8 cellular contexts compared by ENCODE assay signal in genomic region chr11:78575478-78575877, GRCh38. TPM values are rescaled to one million over a fixed set of nuclear protein-coding genes. Genes with fewer than 3 reads are reported as not detected.
DNase-seq lines count a peak whose midpoint lies in the region; ATAC-seq and TF ChIP-seq lines count a peak whose summit lies in the region.

No MANE protein-coding gene starts in this region.

- H3K27me3 Mint-ChIP-seq in endodermal cell (ENCODE audit: insufficient read depth) (no peaks in the 10 kb centered on the region), osteocyte (ENCODE audit: unreplicated experiment) (peaks cover 2% of the 10 kb centered on the region)

- H3F3A ChIP-seq in PC-3 (ENCODE audit: low read length, unreplicated experiment): no peaks in the 10 kb centered on the region

- H3K4me3 Mint-ChIP-seq in endodermal cell (peak overlapping the region; percentile 98), osteocyte (ENCODE audit: unreplicated experiment) (peak overlapping the region; percentile 96)

- intact Hi-C loops in PC-3 (cut with micrococcal nuclease): no loop called here

- no peak overlapping the region for H3K27ac ChIP-seq in PC-3 (ENCODE audit: low read length)
- no peak overlapping the region for H3K27ac ChIP-seq in endodermal cell (ENCODE audit: low read depth, low read length)

- H3K4me1 ChIP-seq in PC-3 (ENCODE audit: insufficient read depth, low read length) (peaks cover 21% of the 10 kb centered on the region), endodermal cell (ENCODE audit: control insufficient read depth, insufficient read depth, low read length) (no peaks in the 10 kb centered on the region)

- CTCF ChIA-PET in PC-3 (lab: Charles Lee): interaction anchor here (1.4 to 1.5 kb wide), 2 partner anchors 11 to 525 kb away, joined by 5 to 8 read pairs; no protein-coding TSS in a partner anchor

- H3K4me2 ChIP-seq in PC-3 (ENCODE audit: low read length): peak overlapping the region; percentile 87

- H3K9me3 ChIP-seq in PC-3 (ENCODE audit: low read length) (no peaks in the 10 kb centered on the region), endodermal cell (ENCODE audit: control insufficient read depth, low read length) (no peaks in the 10 kb centered on the region)

- TF ChIP-seq CTCF in PC-3 (conservative IDR thresholded peaks at IDR 0.05; ENCODE audit: low read depth, low read length) (no peak), endodermal cell (conservative IDR thresholded peaks at IDR 0.05) (no peak), osteocyte (IDR thresholded peaks at IDR 0.05) (no peak)

- H3K9ac ChIP-seq in PC-3 (ENCODE audit: low read length): peak overlapping the region; percentile 93; the same call in 1 of the 2 replicates
- H3K9ac ChIP-seq in endodermal cell (ENCODE audit: extremely low read depth, low read length, poor library complexity, severe bottlenecking): peak overlapping the region; percentile 88

- POLR2A ChIA-PET in PC-3 (lab: Charles Lee; ENCODE audit: unreplicated experiment): no interaction called here

- H3K9me2 ChIP-seq in PC-3 (replicated peaks; ENCODE audit: low read length): no peaks in the 10 kb centered on the region

- peaks cover 10% of the 10 kb centered on the region; the same call in 1 of the 2 replicates for H3K36me3 ChIP-seq in PC-3 (ENCODE audit: low read depth, low read length)
- H3K36me3 ChIP-seq in endodermal cell (ENCODE audit: control insufficient read depth, insufficient read depth, low read length): peaks cover 14% of the 10 kb centered on the region

- peak overlapping the region; percentile 99 for H2AFZ ChIP-seq in PC-3 (ENCODE audit: low read length)

- no peaks in the 10 kb centered on the region for H3K9me3 Mint-ChIP-seq in endodermal cell
- no peaks in the 10 kb centered on the region for H3K9me3 Mint-ChIP-seq in osteocyte (ENCODE audit: unreplicated experiment)

- ATAC-seq in PC-3 (no peak), HG03439 (IDR thresholded peaks at IDR 0.05; ENCODE audit: unreplicated experiment) (no peak)

- H3K79me2 ChIP-seq in PC-3 (ENCODE audit: low read length): peaks cover 33% of the 10 kb centered on the region

- H3K27me3 ChIP-seq in PC-3 (ENCODE audit: low read length) (no peaks in the 10 kb centered on the region), endodermal cell (ENCODE audit: control insufficient read depth, insufficient read depth, low read length, poor library complexity, severe bottlenecking) (no peaks in the 10 kb centered on the region)

- peaks cover 25% of the 10 kb centered on the region for H3K36me3 Mint-ChIP-seq in endodermal cell (ENCODE audit: low read depth)
- H3K36me3 Mint-ChIP-seq in osteocyte (ENCODE audit: unreplicated experiment): peaks cover 4% of the 10 kb centered on the region

- peak; percentile 6 for DNase-seq in COLO829 (ENCODE audit: low spot score)
- DNase-seq in PC-3: no peak
- DNase-seq in endodermal cell: no peak
- no peak for DNase-seq in osteocyte (ENCODE audit: extremely low spot score, unreplicated experiment)
- no peak for DNase-seq in OCI-M2 (lab: John Stamatoyannopoulos, UW; ENCODE audit: unreplicated experiment)
- no peak for DNase-seq in AG20443 (ENCODE audit: low spot score)
- DNase-seq in NCI-H187 (lab: John Stamatoyannopoulos, UW): no peak

- H4K20me1 ChIP-seq in PC-3 (ENCODE audit: low read length): no peaks in the 10 kb centered on the region

- BruUV-seq in PC-3 (replicated peaks; lab: Mats Ljungman, UMichigan): no TSS peak

- H3K4me1 Mint-ChIP-seq in endodermal cell: peaks cover 33% of the 10 kb centered on the region
- H3K4me1 Mint-ChIP-seq in osteocyte (ENCODE audit: unreplicated experiment): peaks cover 22% of the 10 kb centered on the region

- H3K4me3 ChIP-seq in PC-3 (ENCODE audit: low read length) (peak overlapping the region; percentile 92), endodermal cell (ENCODE audit: low read length) (peak overlapping the region; percentile 93)

- 71 to 89% methylated on average over 9 to 10 of the region's 10 CpGs for WGBS in endodermal cell (ENCODE audit: insufficient coverage in 1 of 2, insufficient read length in 1 of 2), 2 experiments

- H3K27ac Mint-ChIP-seq in endodermal cell (peak overlapping the region; percentile 99), osteocyte (ENCODE audit: unreplicated experiment) (peak overlapping the region; percentile 94)

RNA-seq across cellular contexts. Expression of gene NARS2, which starts 0.8 kb away (rescaled TPM):
- total RNA-seq in PC-3 (2014; rRNA removed) (33.5 and 35.5 TPM in 2 replicates), endodermal cell (10 to 100 TPM; 45.8 to 53.7 TPM), osteocyte (11.1 and 11.6 TPM in 2 replicates)
- 47.8 TPM for polyA plus RNA-seq in endodermal cell (2013, experiment 1 of 2)
- polyA plus RNA-seq in endodermal cell (2013, experiment 2 of 2): 48.5 TPM
